12 cellular contexts compared by ENCODE assay signal in the genomic region with DNA sequence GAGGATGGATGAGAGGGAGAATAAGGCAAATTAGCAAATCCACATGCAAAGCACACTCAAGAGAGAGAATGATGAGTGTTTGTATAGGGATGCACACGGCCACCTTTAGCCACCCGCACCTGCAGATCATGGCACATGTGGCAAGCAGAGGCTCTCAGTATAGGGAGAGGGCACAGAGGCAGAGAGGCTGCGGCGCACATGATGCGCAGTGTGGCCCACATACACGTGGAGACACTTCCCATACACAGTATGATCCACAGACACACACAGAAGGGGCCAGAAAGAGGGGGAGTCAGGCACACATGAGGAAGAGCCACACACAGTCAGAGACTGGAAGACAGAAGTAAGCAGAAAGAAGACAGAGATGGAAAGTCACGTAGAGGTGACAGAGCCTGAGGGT. TPM values are rescaled to one million over a fixed set of nuclear protein-coding genes. Genes with fewer than 3 reads are reported as not detected.
DNase-seq lines count a peak whose midpoint lies in the region; ATAC-seq, FAIRE-seq and TF ChIP-seq lines count a peak whose summit lies in the region.
"Had no signal": no experiment of that assay in that cellular context is flagged by ENCODE, and none has a peak within 500 bp of the region (broad histone marks: within the 10 kb centered on the region; RNA-seq: fewer than 3 reads in every experiment).

No MANE protein-coding gene starts in this region.

- peaks cover 3% of the 10 kb centered on the region for H3K4me1 Mint-ChIP-seq in chondrocyte (ENCODE audit: low read depth)

- TF ChIP-seq POLR2A in H1 (IDR thresholded peaks at IDR 0.05; ENCODE audit: control extremely low read depth in 1 of 2, low read depth in 2 of 2, low read length in 2 of 2): no peak

- no peak for DNase-seq in BE2C
- peak; percentile 87 for DNase-seq in DMS53 treated with DMSO at 0.1 percent for 48 hours (lab: John Stamatoyannopoulos, UW; ENCODE audit: unreplicated experiment)
- DNase-seq in NCI-H2196 (lab: John Stamatoyannopoulos, UW; ENCODE audit: unreplicated experiment): peak; percentile 39
- DNase-seq in H1 (ENCODE audit: low read depth in 1 of 2, low spot score in 2 of 2): no peak
- DNase-seq in omental fat pad (ENCODE audit: low spot score): no peak
- no peak for DNase-seq in chondrocyte (ENCODE audit: low spot score)
- no peak for DNase-seq in D341Med (ENCODE audit: low spot score)
- DNase-seq: left ventricle myocardium superior; stimulated activated CD4-positive, alpha-beta T cell treated with anti-CD3 and anti-CD28 coated beads, Interleukin-12 subunit alpha, Interleukin-12 subunit beta, amount 100 ng/mL, for 4 hours; T1000 had no signal

- H3K4ac ChIP-seq in H1 (replicated peaks; ENCODE audit: insufficient read length, low read depth, low read length): no peak overlapping the region

- no peaks in the 10 kb centered on the region for H3K27me3 Mint-ChIP-seq in chondrocyte (ENCODE audit: low read depth)

- H2BK120ac ChIP-seq in H1 (replicated peaks; ENCODE audit: low read depth, low read length): no peak overlapping the region

- H3K56ac ChIP-seq in H1 (replicated peaks; ENCODE audit: insufficient read length, low read depth, low read length): no peak overlapping the region

- POLR2A ChIA-PET in H1 (lab: Charles Lee; ENCODE audit: partially characterized antibody): no interaction called here

- TF ChIP-seq RAD21 in H1 (IDR thresholded peaks at IDR 0.05 in 1 of 2, conservative IDR thresholded peaks at IDR 0.05 in 1 of 2; ENCODE audit: low read depth in 2 of 2, low read length in 2 of 2): no peak

- no peak overlapping the region for H3K27ac Mint-ChIP-seq in chondrocyte (ENCODE audit: unreplicated experiment)
- H3K27ac Mint-ChIP-seq: neural progenitor cell had no signal

- peak overlapping the region; percentile 60 for H3K4me3 ChIP-seq in BE2C (ENCODE audit: low read depth, low read length)
- no peak overlapping the region for H3K4me3 ChIP-seq in H1 (ENCODE audit: extremely low read depth in 1 of 4, insufficient read depth in 2 of 4, low read depth in 3 of 4, low read length in 4 of 4)
- H3K4me3 ChIP-seq: neural progenitor cell had no signal

- no peak overlapping the region for H3K23ac ChIP-seq in H1 (ENCODE audit: insufficient read length)

- no peak overlapping the region for H2BK20ac ChIP-seq in H1 (ENCODE audit: low read length)

- H2AK5ac ChIP-seq in H1 (ENCODE audit: low read depth, low read length): peak overlapping the region; percentile 16; the same call in 1 of the 2 replicates

- H3K4me2 ChIP-seq in H1 (ENCODE audit: insufficient read depth in 1 of 2, low read depth in 2 of 2, low read length in 2 of 2): no peak overlapping the region
- H3K4me2 ChIP-seq: neural progenitor cell had no signal

- CTCF ChIA-PET in H1 (lab: Charles Lee; ENCODE audit: partially characterized antibody): interaction anchor here (1.3 kb wide), 2 partner anchors 20 to 23 kb away, joined by 3 to 5 read pairs; no protein-coding TSS in a partner anchor

- H3K27me3 ChIP-seq in BE2C: no peaks in the 10 kb centered on the region
- H3K27me3 ChIP-seq in H1 (replicated peaks in 1 of 4; ENCODE audit: control insufficient read depth in 3 of 4, extremely low read depth in 1 of 4, insufficient read depth in 3 of 4, low read length in 3 of 4): peaks cover 0 to 10% (median 3%) of the 10 kb centered on the region in 4 experiments; a peak in 3 of 7 replicates

- TF ChIP-seq CTCF in BE2C (IDR thresholded peaks at IDR 0.05; ENCODE audit: low read depth, low read length) (no peak), H1 (IDR thresholded peaks at IDR 0.05; ENCODE audit: control extremely low read depth in 1 of 3, insufficient read depth in 1 of 3, low read depth in 1 of 3, low read length in 3 of 3) (no peak), omental fat pad (IDR thresholded peaks at IDR 0.05) (no peak), chondrocyte (IDR thresholded peaks at IDR 0.05) (no peak)

- no peak overlapping the region for H2AFZ ChIP-seq in H1 (ENCODE audit: low read length)
- H2AFZ ChIP-seq: neural progenitor cell had no signal

- no peaks in the 10 kb centered on the region for H3K9me3 ChIP-seq in BE2C
- no peaks in the 10 kb centered on the region for H3K9me3 ChIP-seq in H1 (ENCODE audit: insufficient read depth in 2 of 2, low read depth in 1 of 2, low read length in 1 of 2)

- no peaks in the 10 kb centered on the region for H3K79me1 ChIP-seq in H1 (ENCODE audit: low read depth, low read length)

- H2BK5ac ChIP-seq in H1 (ENCODE audit: low read depth, low read length): no peak overlapping the region

- no peak overlapping the region for H3K27ac ChIP-seq in H1 (ENCODE audit: low read depth, low read length)
- H3K27ac ChIP-seq: neural progenitor cell had no signal

- no peak overlapping the region for H3K18ac ChIP-seq in H1 (ENCODE audit: extremely low read depth, low read length)

- H3K36me3 ChIP-seq in BE2C (peaks cover 5% of the 10 kb centered on the region; the same call in 1 of the 2 replicates), H1 (ENCODE audit: control insufficient read depth in 2 of 4, insufficient read depth in 4 of 4, low read length in 3 of 4) (peaks cover 3 to 10% (median 5%) of the 10 kb centered on the region in 4 experiments; a peak in 5 of 8 replicates)
- H3K36me3 ChIP-seq: neural progenitor cell had no signal

- H3K36me3 Mint-ChIP-seq in chondrocyte (ENCODE audit: low read depth): peaks cover 4% of the 10 kb centered on the region
- H3K36me3 Mint-ChIP-seq: neural progenitor cell had no signal

- no peak overlapping the region for H2BK12ac ChIP-seq in H1 (ENCODE audit: low read depth, low read length)

- H4K8ac ChIP-seq in H1 (ENCODE audit: extremely low read depth, insufficient read depth, low read length): no peak overlapping the region

- no peak overlapping the region for H3K4me3 Mint-ChIP-seq in chondrocyte (ENCODE audit: unreplicated experiment)
- H3K4me3 Mint-ChIP-seq: neural progenitor cell had no signal

- H4K91ac ChIP-seq in H1 (replicated peaks; ENCODE audit: insufficient read length, low read length): no peak overlapping the region

- H3K4me1 ChIP-seq in BE2C (peaks cover 3% of the 10 kb centered on the region; the same call in 1 of the 2 replicates), H1 (replicated peaks in 1 of 4; ENCODE audit: control insufficient read depth in 3 of 4, insufficient read depth in 4 of 4, low read length in 3 of 4) (peaks cover 0 to 8% (median 4%) of the 10 kb centered on the region in 4 experiments; a peak in 5 of 7 replicates)

- 87% methylated on average over 7 of the region's 7 CpGs; no CpG with 5 or more reads in 1 of the 2 experiments for WGBS in H1 (ENCODE audit: extremely low coverage in 1 of 2, insufficient coverage in 1 of 2, insufficient read length in 1 of 2, insufficient replicate concordance in 2 of 2, low coverage in 1 of 2, low lambda C conversion rate in 2 of 2, missing lambda C conversion rate in 1 of 2), 2 experiments

- H3K9ac ChIP-seq in H1 (replicated peaks in 1 of 4; ENCODE audit: extremely low read depth in 1 of 4, low read depth in 3 of 4, low read length in 3 of 4): no peak overlapping the region
- H3K9ac ChIP-seq: neural progenitor cell had no signal

- FAIRE-seq in H1 (lab: Jason Lieb, UNC): no peak

- H3K9me3 Mint-ChIP-seq in chondrocyte (ENCODE audit: low read depth): no peaks in the 10 kb centered on the region
- H3K9me3 Mint-ChIP-seq: neural progenitor cell had no signal

- no peak overlapping the region for H3K14ac ChIP-seq in H1 (ENCODE audit: insufficient read length)

- ATAC-seq in omental fat pad (ENCODE audit: low FRiP score) (no peak), GM19035 (IDR thresholded peaks at IDR 0.05; ENCODE audit: unreplicated experiment) (no peak)
- ATAC-seq: left ventricle myocardium superior had no signal

- no peak overlapping the region for H4K5ac ChIP-seq in H1 (ENCODE audit: insufficient read length, low read depth, low read length)

- no peaks in the 10 kb centered on the region for H4K20me1 ChIP-seq in H1 (replicated peaks in 1 of 2; ENCODE audit: control insufficient read depth in 1 of 2, insufficient read depth in 2 of 2, low read length in 2 of 2)

- no peak for TF ChIP-seq EP300 in H1 (IDR thresholded peaks at IDR 0.05; ENCODE audit: borderline replicate concordance in 1 of 2, low read depth in 2 of 2, low read length in 2 of 2)

- H3K23me2 ChIP-seq in H1 (ENCODE audit: low read depth, low read length): peaks cover 15% of the 10 kb centered on the region; the same call in 1 of the 2 replicates

- H3K79me2 ChIP-seq in H1 (ENCODE audit: control insufficient read depth in 1 of 2, insufficient read depth in 2 of 2, low read length in 2 of 2): no peaks in the 10 kb centered on the region

- H2BK15ac ChIP-seq in H1 (ENCODE audit: low read length): no peak overlapping the region

RNA-seq across cellular contexts. Expression of a gene that starts 6.5 kb away (rescaled TPM):
- polyA plus RNA-seq in BE2C (2012; ENCODE audit: insufficient read depth, insufficient read length, low read depth): 66.8 TPM
- 12.9 and 14.2 TPM in 2 replicates for total RNA-seq in H1 (2021; fragmentation: NEBNext Ultra II Directional; extraction: Animal tissue kit (Norgen Biotek cat#: 25700))
- 12.3 and 18.3 TPM in 2 replicates for polyA plus RNA-seq in H1 (2011; rRNA removed)
- polyA plus RNA-seq in H1 (2011; cell fraction: cytosol; rRNA removed): 12.4 TPM
- 45.8 TPM for polyA plus RNA-seq in H1 (2011; cell fraction: nucleus; rRNA removed)
- polyA plus RNA-seq in H1 (2012, experiment 1 of 2): 20.4 to 31.7 TPM (median 27.8 TPM) in 4 replicates
- 4.9 TPM for polyA plus RNA-seq in H1 (2012, experiment 2 of 2)
- 12.0 TPM for polyA plus RNA-seq in H1 (2013, experiment 1 of 2)
- 11.8 TPM for polyA plus RNA-seq in H1 (2013, experiment 2 of 2)
- polyA minus RNA-seq in H1 (2011; rRNA and poly(A)+ RNA removed): 17.4 and 27.2 TPM in 2 replicates
- polyA minus RNA-seq in H1 (2011; cell fraction: cytosol; rRNA and poly(A)+ RNA removed): 16.4 TPM
- 16.2 TPM for polyA minus RNA-seq in H1 (2011; cell fraction: nucleus; rRNA and poly(A)+ RNA removed)
- total RNA-seq in omental fat pad (10 to 100 TPM; 47.0 to 77.6 (median 57.3) TPM), chondrocyte (129 to 138 TPM (median 134 TPM) in 3 replicates)

RNA-seq across cellular contexts. Expression of a gene that starts 24.3 kb away (rescaled TPM):
- polyA plus RNA-seq in BE2C (2012; ENCODE audit: insufficient read depth, insufficient read length, low read depth): 21.6 TPM
- total RNA-seq in H1 (2021; fragmentation: NEBNext Ultra II Directional; extraction: Animal tissue kit (Norgen Biotek cat#: 25700)): 15.5 and 18.0 TPM in 2 replicates
- 11.0 and 13.5 TPM in 2 replicates for polyA plus RNA-seq in H1 (2011; rRNA removed)
- polyA plus RNA-seq in H1 (2011; cell fraction: cytosol; rRNA removed): 14.5 TPM
- polyA plus RNA-seq in H1 (2011; cell fraction: nucleus; rRNA removed): 11.9 TPM
- 13.6 to 15.2 TPM (median 14.3 TPM) in 4 replicates for polyA plus RNA-seq in H1 (2012, experiment 1 of 2)
- 1.9 TPM for polyA plus RNA-seq in H1 (2012, experiment 2 of 2)
- polyA plus RNA-seq in H1 (2013, experiment 1 of 2): 9.2 TPM
- polyA plus RNA-seq in H1 (2013, experiment 2 of 2): 10.4 TPM
- 10.8 and 16.3 TPM in 2 replicates for polyA minus RNA-seq in H1 (2011; rRNA and poly(A)+ RNA removed)
- 5.7 TPM for polyA minus RNA-seq in H1 (2011; cell fraction: cytosol; rRNA and poly(A)+ RNA removed)
- polyA minus RNA-seq in H1 (2011; cell fraction: nucleus; rRNA and poly(A)+ RNA removed): 10.8 TPM
- total RNA-seq in omental fat pad (10 to 100 TPM in 1 of 4 donors, 1 to 10 TPM in 3; 9.0 to 33.5 (median 9.3) TPM), chondrocyte (6.9 to 10.5 TPM (median 8.6 TPM) in 3 replicates)

RNA-seq across cellular contexts. Expression of a gene that starts 24.7 kb away (rescaled TPM):
- polyA plus RNA-seq in BE2C (2012; ENCODE audit: insufficient read depth, insufficient read length, low read depth): 331 TPM
- total RNA-seq in H1 (2021; fragmentation: NEBNext Ultra II Directional; extraction: Animal tissue kit (Norgen Biotek cat#: 25700)): 27.0 and 30.2 TPM in 2 replicates
- polyA plus RNA-seq in H1 (2011; rRNA removed): 109 and 116 TPM in 2 replicates
- 69.8 TPM for polyA plus RNA-seq in H1 (2011; cell fraction: cytosol; rRNA removed)
- 69.1 TPM for polyA plus RNA-seq in H1 (2011; cell fraction: nucleus; rRNA removed)
- polyA plus RNA-seq in H1 (2012, experiment 1 of 2): 37.0 to 54.9 TPM (median 48.8 TPM) in 4 replicates
- polyA plus RNA-seq in H1 (2012, experiment 2 of 2): 49.4 TPM
- 62.5 TPM for polyA plus RNA-seq in H1 (2013, experiment 1 of 2)
- polyA plus RNA-seq in H1 (2013, experiment 2 of 2): 54.4 TPM
- polyA minus RNA-seq in H1 (2011; rRNA and poly(A)+ RNA removed): 5.6 and 11.4 TPM in 2 replicates
- 93.6 TPM for polyA minus RNA-seq in H1 (2011; cell fraction: cytosol; rRNA and poly(A)+ RNA removed)
- 26.3 TPM for polyA minus RNA-seq in H1 (2011; cell fraction: nucleus; rRNA and poly(A)+ RNA removed)
- total RNA-seq in omental fat pad: 100 to 1,000 TPM in 1 of 4 donors, 10 to 100 TPM in 3; 61.2 to 209 (median 68.2) TPM
- total RNA-seq in chondrocyte: 52.9 to 94.6 TPM (median 57.5 TPM) in 3 replicates

RNA-seq across cellular contexts. Expression of a gene that starts 27.2 kb away (rescaled TPM):
- polyA plus RNA-seq in BE2C (2012; ENCODE audit: insufficient read depth, insufficient read length, low read depth): 98.8 TPM
- total RNA-seq in H1 (2021; fragmentation: NEBNext Ultra II Directional; extraction: Animal tissue kit (Norgen Biotek cat#: 25700)): 0.69 TPM in 1 of 2 replicates, not detected in the other
- 8.8 and 11.6 TPM in 2 replicates for polyA plus RNA-seq in H1 (2011; rRNA removed)
- 4.2 TPM for polyA plus RNA-seq in H1 (2011; cell fraction: cytosol; rRNA removed)
- 6.0 TPM for polyA plus RNA-seq in H1 (2011; cell fraction: nucleus; rRNA removed)
- 2.9 to 6.2 TPM (median 4.0 TPM) in 4 replicates for polyA plus RNA-seq in H1 (2012, experiment 1 of 2)
- 5.3 TPM for polyA plus RNA-seq in H1 (2012, experiment 2 of 2)
- 1.1 TPM for polyA plus RNA-seq in H1 (2013, experiment 1 of 2)
- polyA plus RNA-seq in H1 (2013, experiment 2 of 2): 1.3 TPM
- 0.37 and 0.91 TPM in 2 replicates for polyA minus RNA-seq in H1 (2011; rRNA and poly(A)+ RNA removed)
- polyA minus RNA-seq in H1 (2011; cell fraction: cytosol; rRNA and poly(A)+ RNA removed): not detected
- polyA minus RNA-seq in H1 (2011; cell fraction: nucleus; rRNA and poly(A)+ RNA removed): 2.1 TPM
- total RNA-seq in omental fat pad: 10 to 100 TPM; 20.2 to 99.9 (median 24.6) TPM
- 1.6 to 1.9 TPM (median 1.8 TPM) in 3 replicates for total RNA-seq in chondrocyte

RNA-seq across cellular contexts. Expression of a gene that starts 34.0 kb away (rescaled TPM):
- 3.3 TPM for polyA plus RNA-seq in BE2C (2012; ENCODE audit: insufficient read depth, insufficient read length, low read depth)
- total RNA-seq in H1 (2021; fragmentation: NEBNext Ultra II Directional; extraction: Animal tissue kit (Norgen Biotek cat#: 25700)): 0.63 and 0.77 TPM in 2 replicates
- 1.1 and 1.7 TPM in 2 replicates for polyA plus RNA-seq in H1 (2011; rRNA removed)
- 0.94 TPM for polyA plus RNA-seq in H1 (2011; cell fraction: cytosol; rRNA removed)
- polyA plus RNA-seq in H1 (2011; cell fraction: nucleus; rRNA removed): 0.56 TPM
- polyA plus RNA-seq in H1 (2012, experiment 1 of 2): 0.64 to 2.2 TPM (median 0.83 TPM) in 4 replicates
- 0.63 TPM for polyA plus RNA-seq in H1 (2012, experiment 2 of 2)
- polyA plus RNA-seq in H1 (2013, experiment 1 of 2): 0.67 TPM
- 0.48 TPM for polyA plus RNA-seq in H1 (2013, experiment 2 of 2)
- polyA minus RNA-seq in H1 (2011; rRNA and poly(A)+ RNA removed): 0.27 and 0.47 TPM in 2 replicates
- polyA minus RNA-seq in H1 (2011; cell fraction: cytosol; rRNA and poly(A)+ RNA removed): 0.66 TPM
- polyA minus RNA-seq in H1 (2011; cell fraction: nucleus; rRNA and poly(A)+ RNA removed): 0.20 TPM
- total RNA-seq in omental fat pad (10 to 100 TPM in 2 of 4 donors, 1 to 10 TPM in 2; 4.1 to 19.1 (median 9.7) TPM), chondrocyte (1.6 to 2.2 TPM (median 1.8 TPM) in 3 replicates)

Comparison
In these comparisons a context has a peak if more than half of its experiments do, and no peak if none do; other contexts are left out.
1. DNase-seq: peak in DMS53 treated with DMSO at 0.1 percent for 48 hours (single experiment) and NCI-H2196 (single experiment); none in BE2C (single experiment), H1 (0 of 2), omental fat pad (single experiment), chondrocyte (single experiment) and D341Med (single experiment).